In genomic region chr3:48318831-48319512, GRCh38 we compare ENCODE assay signal across 2 cellular contexts.
TF ChIP-seq lines count a peak whose summit lies in the region.

No MANE protein-coding gene starts in this region.

TF ChIP-seq in Ishikawa, 13 proteins besides CTCF, POLR2A, EP300 and RAD21:
- TF ChIP-seq, protein P1, sequence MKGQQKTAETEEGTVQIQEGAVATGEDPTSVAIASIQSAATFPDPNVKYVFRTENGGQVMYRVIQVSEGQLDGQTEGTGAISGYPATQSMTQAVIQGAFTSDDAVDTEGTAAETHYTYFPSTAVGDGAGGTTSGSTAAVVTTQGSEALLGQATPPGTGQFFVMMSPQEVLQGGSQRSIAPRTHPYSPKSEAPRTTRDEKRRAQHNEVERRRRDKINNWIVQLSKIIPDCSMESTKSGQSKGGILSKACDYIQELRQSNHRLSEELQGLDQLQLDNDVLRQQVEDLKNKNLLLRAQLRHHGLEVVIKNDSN (IDR thresholded peaks at IDR 0.05) = 0 out of 2 replicates have a peak, but pooled peaks have one; percentile 17
- no peak for TF ChIP-seq CREB1 (IDR thresholded peaks at IDR 0.05; ENCODE audit: low read depth)

TF ChIP-seq in K562, 482 proteins besides CTCF, POLR2A, EP300 and RAD21:
- TF ChIP-seq, protein P2, sequence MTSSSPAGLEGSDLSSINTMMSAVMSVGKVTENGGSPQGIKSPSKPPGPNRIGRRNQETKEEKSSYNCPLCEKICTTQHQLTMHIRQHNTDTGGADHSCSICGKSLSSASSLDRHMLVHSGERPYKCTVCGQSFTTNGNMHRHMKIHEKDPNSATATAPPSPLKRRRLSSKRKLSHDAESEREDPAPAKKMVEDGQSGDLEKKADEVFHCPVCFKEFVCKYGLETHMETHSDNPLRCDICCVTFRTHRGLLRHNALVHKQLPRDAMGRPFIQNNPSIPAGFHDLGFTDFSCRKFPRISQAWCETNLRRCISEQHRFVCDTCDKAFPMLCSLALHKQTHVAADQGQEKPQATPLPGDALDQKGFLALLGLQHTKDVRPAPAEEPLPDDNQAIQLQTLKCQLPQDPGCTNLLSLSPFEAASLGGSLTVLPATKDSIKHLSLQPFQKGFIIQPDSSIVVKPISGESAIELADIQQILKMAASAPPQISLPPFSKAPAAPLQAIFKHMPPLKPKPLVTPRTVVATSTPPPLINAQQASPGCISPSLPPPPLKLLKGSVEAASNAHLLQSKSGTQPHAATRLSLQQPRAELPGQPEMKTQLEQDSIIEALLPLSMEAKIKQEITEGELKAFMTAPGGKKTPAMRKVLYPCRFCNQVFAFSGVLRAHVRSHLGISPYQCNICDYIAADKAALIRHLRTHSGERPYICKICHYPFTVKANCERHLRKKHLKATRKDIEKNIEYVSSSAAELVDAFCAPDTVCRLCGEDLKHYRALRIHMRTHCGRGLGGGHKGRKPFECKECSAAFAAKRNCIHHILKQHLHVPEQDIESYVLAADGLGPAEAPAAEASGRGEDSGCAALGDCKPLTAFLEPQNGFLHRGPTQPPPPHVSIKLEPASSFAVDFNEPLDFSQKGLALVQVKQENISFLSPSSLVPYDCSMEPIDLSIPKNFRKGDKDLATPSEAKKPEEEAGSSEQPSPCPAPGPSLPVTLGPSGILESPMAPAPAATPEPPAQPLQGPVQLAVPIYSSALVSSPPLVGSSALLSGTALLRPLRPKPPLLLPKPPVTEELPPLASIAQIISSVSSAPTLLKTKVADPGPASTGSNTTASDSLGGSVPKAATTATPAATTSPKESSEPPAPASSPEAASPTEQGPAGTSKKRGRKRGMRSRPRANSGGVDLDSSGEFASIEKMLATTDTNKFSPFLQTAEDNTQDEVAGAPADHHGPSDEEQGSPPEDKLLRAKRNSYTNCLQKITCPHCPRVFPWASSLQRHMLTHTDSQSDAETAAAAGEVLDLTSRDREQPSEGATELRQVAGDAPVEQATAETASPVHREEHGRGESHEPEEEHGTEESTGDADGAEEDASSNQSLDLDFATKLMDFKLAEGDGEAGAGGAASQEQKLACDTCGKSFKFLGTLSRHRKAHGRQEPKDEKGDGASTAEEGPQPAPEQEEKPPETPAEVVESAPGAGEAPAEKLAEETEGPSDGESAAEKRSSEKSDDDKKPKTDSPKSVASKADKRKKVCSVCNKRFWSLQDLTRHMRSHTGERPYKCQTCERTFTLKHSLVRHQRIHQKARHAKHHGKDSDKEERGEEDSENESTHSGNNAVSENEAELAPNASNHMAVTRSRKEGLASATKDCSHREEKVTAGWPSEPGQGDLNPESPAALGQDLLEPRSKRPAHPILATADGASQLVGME (CRISPR knock-in tag; IDR thresholded peaks at IDR 0.05) = no peak
- TF ChIP-seq, protein P3, sequence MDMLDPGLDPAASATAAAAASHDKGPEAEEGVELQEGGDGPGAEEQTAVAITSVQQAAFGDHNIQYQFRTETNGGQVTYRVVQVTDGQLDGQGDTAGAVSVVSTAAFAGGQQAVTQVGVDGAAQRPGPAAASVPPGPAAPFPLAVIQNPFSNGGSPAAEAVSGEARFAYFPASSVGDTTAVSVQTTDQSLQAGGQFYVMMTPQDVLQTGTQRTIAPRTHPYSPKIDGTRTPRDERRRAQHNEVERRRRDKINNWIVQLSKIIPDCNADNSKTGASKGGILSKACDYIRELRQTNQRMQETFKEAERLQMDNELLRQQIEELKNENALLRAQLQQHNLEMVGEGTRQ (CRISPR knock-in tag; IDR thresholded peaks at IDR 0.05) = peak; percentile 22; the same call in 1 of the 2 replicates
- TF ChIP-seq, protein P4, sequence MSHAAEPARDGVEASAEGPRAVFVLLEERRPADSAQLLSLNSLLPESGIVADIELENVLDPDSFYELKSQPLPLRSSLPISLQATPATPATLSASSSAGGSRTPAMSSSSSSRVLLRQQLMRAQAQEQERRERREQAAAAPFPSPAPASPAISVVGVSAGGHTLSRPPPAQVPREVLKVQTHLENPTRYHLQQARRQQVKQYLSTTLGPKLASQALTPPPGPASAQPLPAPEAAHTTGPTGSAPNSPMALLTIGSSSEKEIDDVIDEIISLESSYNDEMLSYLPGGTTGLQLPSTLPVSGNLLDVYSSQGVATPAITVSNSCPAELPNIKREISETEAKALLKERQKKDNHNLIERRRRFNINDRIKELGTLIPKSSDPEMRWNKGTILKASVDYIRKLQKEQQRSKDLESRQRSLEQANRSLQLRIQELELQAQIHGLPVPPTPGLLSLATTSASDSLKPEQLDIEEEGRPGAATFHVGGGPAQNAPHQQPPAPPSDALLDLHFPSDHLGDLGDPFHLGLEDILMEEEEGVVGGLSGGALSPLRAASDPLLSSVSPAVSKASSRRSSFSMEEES (CRISPR knock-in tag; IDR thresholded peaks at IDR 0.05) = peak; percentile 62
